Comparison of ENCODE assay signal across 8 cellular contexts in genomic region chr17:49694847-49695697, GRCh38. TPM values are rescaled to one million over a fixed set of nuclear protein-coding genes. Genes with fewer than 3 reads are reported as not detected.
A peak's percentile ranks its signal among the peaks of the same experiment; 100 is the strongest.
DNase-seq lines count a peak whose midpoint lies in the region; ATAC-seq, FAIRE-seq and TF ChIP-seq lines count a peak whose summit lies in the region.

No MANE protein-coding gene starts in this region.

- no peaks in the 10 kb centered on the region for H3K4me1 ChIP-seq in Karpas-422 (ENCODE audit: low read length)
- no peaks in the 10 kb centered on the region for H3K4me1 ChIP-seq in astrocyte (ENCODE audit: insufficient read depth, low read length)

- peak; percentile 94 for TF ChIP-seq CTCF in astrocyte (IDR thresholded peaks at IDR 0.05; ENCODE audit: insufficient read depth, low read depth, low read length)

- H3K4me2 ChIP-seq in Karpas-422 (ENCODE audit: low read depth, low read length, poor library complexity, severe bottlenecking): no peak overlapping the region
- H3K4me2 ChIP-seq in astrocyte (ENCODE audit: low read length): no peak overlapping the region

- H4K20me1 ChIP-seq in Karpas-422 (ENCODE audit: insufficient read depth, low read depth, low read length) (no peaks in the 10 kb centered on the region), astrocyte (ENCODE audit: insufficient read depth, low read length) (no peaks in the 10 kb centered on the region)

- H3K27ac ChIP-seq in Karpas-422 (ENCODE audit: low read length) (no peak overlapping the region), astrocyte (ENCODE audit: low read depth, low read length) (no peak overlapping the region)

- no peak for FAIRE-seq in astrocyte (lab: Jason Lieb, UNC)

- no peak for ATAC-seq in GM21576 (IDR thresholded peaks at IDR 0.05; ENCODE audit: unreplicated experiment)
- no peak for ATAC-seq in GM19397 (IDR thresholded peaks at IDR 0.05; ENCODE audit: unreplicated experiment)

- no peaks in the 10 kb centered on the region for H3K79me2 ChIP-seq in Karpas-422 (ENCODE audit: low read length)
- no peaks in the 10 kb centered on the region for H3K79me2 ChIP-seq in astrocyte (ENCODE audit: insufficient read depth, low read length)

- no peaks in the 10 kb centered on the region for H3K27me3 Mint-ChIP-seq in T-helper 2 cell treated with Interferon-gamma antibody and Interleukin-4, amounts not matched to agents 5 μg/mL and 100 μg/mL, for 36 hours (ENCODE audit: low read depth)
- H3K27me3 Mint-ChIP-seq in astrocyte (ENCODE audit: low read depth, unreplicated experiment) (peaks cover 5% of the 10 kb centered on the region), immature natural killer cell (ENCODE audit: low read depth in 3 of 3) (peaks cover 9 to 18% (median 12%) of the 10 kb centered on the region in 3 donors)

- H3K4me3 ChIP-seq in Karpas-422 (ENCODE audit: low read length) (no peak overlapping the region), astrocyte (ENCODE audit: insufficient read depth, low read depth, low read length) (no peak overlapping the region)

- DNase-seq in DMS153 (lab: John Stamatoyannopoulos, UW) (peak; percentile 12), Karpas-422 (peak; percentile 89), astrocyte (ENCODE audit: low read depth) (no peak), immature natural killer cell (peak; percentile 60 to 67 (median 63))
- peak; percentile 56 for DNase-seq in T-helper 2 cell treated with Interferon-gamma antibody and Interleukin-4, amounts not matched to agents 5 μg/mL and 100 μg/mL, for 36 hours (ENCODE audit: low spot score)
- DNase-seq in stimulated activated CD4-positive, alpha-beta T cell treated with anti-CD3 and anti-CD28 coated beads, Interleukin-15, amount 100 ng/mL, for 48 hours (ENCODE audit: low read depth in 2 of 2): peak; percentile 51 to 61

- H3K27me3 ChIP-seq in Karpas-422 (ENCODE audit: low read length) (no peaks in the 10 kb centered on the region), astrocyte (ENCODE audit: insufficient read depth, low read length) (no peaks in the 10 kb centered on the region)

- H3K9me3 ChIP-seq in Karpas-422 (ENCODE audit: low read length) (no peaks in the 10 kb centered on the region), astrocyte (ENCODE audit: insufficient read depth, low read depth, low read length) (no peaks in the 10 kb centered on the region)

- H3K4me1 Mint-ChIP-seq in T-helper 2 cell treated with Interferon-gamma antibody and Interleukin-4, amounts not matched to agents 5 μg/mL and 100 μg/mL, for 36 hours (ENCODE audit: low read depth): peaks cover 22% of the 10 kb centered on the region
- H3K4me1 Mint-ChIP-seq in astrocyte (ENCODE audit: low read depth, unreplicated experiment) (peaks cover 17% of the 10 kb centered on the region), immature natural killer cell (peaks cover 21 to 22% of the 10 kb centered on the region in 2 donors)

- no peak overlapping the region for H2AFZ ChIP-seq in Karpas-422 (ENCODE audit: low read length)
- peak overlapping the region; percentile 8 for H2AFZ ChIP-seq in astrocyte (ENCODE audit: low read depth, low read length)

- no peak overlapping the region for H3K9ac ChIP-seq in Karpas-422 (ENCODE audit: low read length)
- H3K9ac ChIP-seq in astrocyte (ENCODE audit: low read length): no peak overlapping the region

- H3K9me2 ChIP-seq in Karpas-422 (replicated peaks; ENCODE audit: insufficient read depth, low read length): no peaks in the 10 kb centered on the region

- H3K4me3 Mint-ChIP-seq in T-helper 2 cell treated with Interferon-gamma antibody and Interleukin-4, amounts not matched to agents 5 μg/mL and 100 μg/mL, for 36 hours: peak overlapping the region; percentile 52
- H3K4me3 Mint-ChIP-seq in astrocyte (ENCODE audit: unreplicated experiment) (no peak overlapping the region), immature natural killer cell (peak overlapping the region; percentile 50 to 67 (median 59))

- H3K36me3 ChIP-seq in Karpas-422 (ENCODE audit: insufficient read depth, low read length): no peaks in the 10 kb centered on the region
- peaks cover under 1% of the 10 kb centered on the region for H3K36me3 ChIP-seq in astrocyte (ENCODE audit: insufficient read depth, low read length)

- peaks cover 4% of the 10 kb centered on the region for H3K36me3 Mint-ChIP-seq in T-helper 2 cell treated with Interferon-gamma antibody and Interleukin-4, amounts not matched to agents 5 μg/mL and 100 μg/mL, for 36 hours (ENCODE audit: low read depth)
- H3K36me3 Mint-ChIP-seq in astrocyte (ENCODE audit: low read depth, unreplicated experiment): no peaks in the 10 kb centered on the region
- peaks cover 0 to 6% (median 4%) of the 10 kb centered on the region in 3 donors for H3K36me3 Mint-ChIP-seq in immature natural killer cell

- H3K27ac Mint-ChIP-seq in T-helper 2 cell treated with Interferon-gamma antibody and Interleukin-4, amounts not matched to agents 5 μg/mL and 100 μg/mL, for 36 hours: peak overlapping the region; percentile 28
- H3K27ac Mint-ChIP-seq in astrocyte (ENCODE audit: unreplicated experiment) (no peak overlapping the region), immature natural killer cell (peak overlapping the region; percentile 89 to 97 (median 92))

- H3K9me3 Mint-ChIP-seq in T-helper 2 cell treated with Interferon-gamma antibody and Interleukin-4, amounts not matched to agents 5 μg/mL and 100 μg/mL, for 36 hours: no peaks in the 10 kb centered on the region
- H3K9me3 Mint-ChIP-seq in astrocyte (ENCODE audit: unreplicated experiment): peaks cover 2% of the 10 kb centered on the region
- H3K9me3 Mint-ChIP-seq in immature natural killer cell: no peaks in the 10 kb centered on the region

RNA-seq across cellular contexts. Expression of gene SLC35B1, which starts 12.7 kb away (rescaled TPM):
- 24.4 and 37.4 TPM in 2 replicates for total RNA-seq in Karpas-422 (2014; rRNA removed; shearing (Covaris generic); ENCODE audit: low replicate concordance)
- 54.3 and 61.1 TPM in 2 replicates for total RNA-seq in astrocyte
- polyA plus RNA-seq in immature natural killer cell: 10 to 100 TPM; 40.5 to 69.0 (median 53.3) TPM

RNA-seq across cellular contexts. Expression of gene SPOP, which starts 17.2 kb away (rescaled TPM):
- total RNA-seq in Karpas-422 (2014; rRNA removed; shearing (Covaris generic); ENCODE audit: low replicate concordance): 49.0 and 63.5 TPM in 2 replicates
- 46.6 and 48.6 TPM in 2 replicates for total RNA-seq in astrocyte
- 100 to 1,000 TPM in 2 of 3 donors, 10 to 100 TPM in 1; 64.9 to 180 (median 105) TPM for polyA plus RNA-seq in immature natural killer cell
